1 cellular context compared by ENCODE assay signal in genomic region chr10:100183482-100183881, GRCh38.
TF ChIP-seq lines count a peak whose summit lies in the region.

No MANE protein-coding gene starts in this region.

TF ChIP-seq in HepG2, 621 proteins besides CTCF, POLR2A, EP300 and RAD21 (continued from another document and continues in another):
- TF ChIP-seq ARID5B (CRISPR knock-in tag; IDR thresholded peaks at IDR 0.05) (peak; percentile 87), ZNF691 (CRISPR knock-in tag; IDR thresholded peaks at IDR 0.05; ENCODE audit: borderline replicate concordance, low read depth) (no peak), RBM22 (optimal IDR thresholded peaks at IDR 0.05; ENCODE audit: low read length) (no peak), ZNF543 (CRISPR knock-in tag; IDR thresholded peaks at IDR 0.05) (no peak), CEBPG (CRISPR knock-in tag; IDR thresholded peaks at IDR 0.05) (peak; percentile 88), TIGD3 (CRISPR knock-in tag; IDR thresholded peaks at IDR 0.05; ENCODE audit: borderline replicate concordance) (no peak), SIX4 (CRISPR knock-in tag; IDR thresholded peaks at IDR 0.05) (no peak), ELF3 (CRISPR knock-in tag; IDR thresholded peaks at IDR 0.05) (peak; percentile 49; the same call in 1 of the 2 replicates), JDP2 (CRISPR knock-in tag; IDR thresholded peaks at IDR 0.05; ENCODE audit: borderline replicate concordance) (no peak), GZF1 (CRISPR knock-in tag; IDR thresholded peaks at IDR 0.05) (no peak), ZNF670 (CRISPR knock-in tag; IDR thresholded peaks at IDR 0.05; ENCODE audit: borderline replicate concordance) (no peak), HOXD1 (CRISPR knock-in tag; IDR thresholded peaks at IDR 0.05) (no peak), POLR2AphosphoS5 (IDR thresholded peaks at IDR 0.05; ENCODE audit: low read depth, low read length) (no peak), BRF2 (CRISPR knock-in tag; IDR thresholded peaks at IDR 0.05) (no peak), ZNF18 (CRISPR knock-in tag; IDR thresholded peaks at IDR 0.05; ENCODE audit: insufficient replicate concordance) (no peak), YEATS2 (CRISPR knock-in tag; IDR thresholded peaks at IDR 0.05; ENCODE audit: borderline replicate concordance) (no peak), ZFAT (CRISPR knock-in tag; conservative IDR thresholded peaks at IDR 0.05) (no peak), ZBTB49 (CRISPR knock-in tag; IDR thresholded peaks at IDR 0.05; ENCODE audit: borderline replicate concordance) (no peak), FOXP1 (IDR thresholded peaks at IDR 0.05) (no peak), FOXP1 (CRISPR knock-in tag; IDR thresholded peaks at IDR 0.05) (peak; percentile 24; the same call in 1 of the 2 replicates), MTA1 (CRISPR knock-in tag; IDR thresholded peaks at IDR 0.05; ENCODE audit: borderline replicate concordance) (no peak), GABPA (IDR thresholded peaks at IDR 0.05; ENCODE audit: low read depth, low read length) (no peak), GABPA (CRISPR knock-in tag; IDR thresholded peaks at IDR 0.05; ENCODE audit: low read depth) (no peak), ZSCAN30 (CRISPR knock-in tag; IDR thresholded peaks at IDR 0.05) (no peak), ZNF546 (CRISPR knock-in tag; conservative IDR thresholded peaks at IDR 0.05) (no peak), ZNF484 (CRISPR knock-in tag; IDR thresholded peaks at IDR 0.05; ENCODE audit: borderline replicate concordance, low read depth) (no peak), ZHX1 (CRISPR knock-in tag; IDR thresholded peaks at IDR 0.05; ENCODE audit: low read depth) (0 out of 2 replicates have a peak, but pooled peaks have one; percentile 43), ZNF17 (CRISPR knock-in tag; IDR thresholded peaks at IDR 0.05) (no peak), ZNF737 (CRISPR knock-in tag; IDR thresholded peaks at IDR 0.05; ENCODE audit: borderline replicate concordance) (no peak), PLRG1 (conservative IDR thresholded peaks at IDR 0.05) (no peak), EED (CRISPR knock-in tag; IDR thresholded peaks at IDR 0.05) (no peak), CHCHD3 (CRISPR knock-in tag; IDR thresholded peaks at IDR 0.05) (no peak), MAX (IDR thresholded peaks at IDR 0.05) (no peak), ZBTB38 (CRISPR knock-in tag; IDR thresholded peaks at IDR 0.05) (no peak), YY1 (IDR thresholded peaks at IDR 0.05; ENCODE audit: insufficient read depth, insufficient replicate concordance, low read depth, low read length) (peak; percentile 61), ZUFSP (CRISPR knock-in tag; IDR thresholded peaks at IDR 0.05; ENCODE audit: borderline replicate concordance) (no peak), ZNF24 (IDR thresholded peaks at IDR 0.05) (no peak), ETV5 (CRISPR knock-in tag; IDR thresholded peaks at IDR 0.05; ENCODE audit: borderline replicate concordance) (no peak), CEBPB (IDR thresholded peaks at IDR 0.05; ENCODE audit: borderline replicate concordance, low read depth, low read length) (peak; percentile 96), FUBP1 (CRISPR knock-in tag; IDR thresholded peaks at IDR 0.05; ENCODE audit: borderline replicate concordance) (no peak), POGK (CRISPR knock-in tag; conservative IDR thresholded peaks at IDR 0.05) (no peak), GTF3A (CRISPR knock-in tag; conservative IDR thresholded peaks at IDR 0.05) (no peak), ZSCAN9 (CRISPR knock-in tag; IDR thresholded peaks at IDR 0.05; ENCODE audit: borderline replicate concordance) (0 out of 2 replicates have a peak, but pooled peaks have one; percentile 41), ZNF558 (CRISPR knock-in tag; IDR thresholded peaks at IDR 0.05; ENCODE audit: borderline replicate concordance) (no peak), ZNF7 (CRISPR knock-in tag; IDR thresholded peaks at IDR 0.05) (no peak)
